Comparison of ENCODE assay signal across 19 cellular contexts in genomic region chr17:77502626-77503292, GRCh38.
A peak's percentile ranks its signal among the peaks of the same experiment; 100 is the strongest.
DNase-seq lines count a peak whose midpoint lies in the region; ATAC-seq and TF ChIP-seq lines count a peak whose summit lies in the region.
"Had no signal": no experiment of that assay in that cellular context is flagged by ENCODE, and none has a peak within 500 bp of the region (broad histone marks: within the 10 kb centered on the region; RNA-seq: fewer than 3 reads in every experiment).

No MANE protein-coding gene starts in this region.

- whole genome bisulfite sequencing in spleen, 5 donors: 87 to 92% (median 89%) methylated on average over 13 of the region's 13 CpGs

- H3K36me3 Mint-ChIP-seq in activated T-cell treated with anti-CD3 and anti-CD28 coated beads, Interleukin-2, amount 50 U/mL, for 24 hours (ENCODE audit: low read depth): peaks cover 44% of the 10 kb centered on the region
- H3K36me3 Mint-ChIP-seq in activated T-cell treated with anti-CD3 and anti-CD28 coated beads, Interleukin-2, amount 50 U/mL, for 72 hours (ENCODE audit: insufficient read depth in 2 of 2): peaks cover 0 to 9% of the 10 kb centered on the region in 2 donors
- H3K36me3 Mint-ChIP-seq in HFFc6 (ENCODE audit: low read depth) (peaks cover 10% of the 10 kb centered on the region), endothelial cell (ENCODE audit: low read depth, unreplicated experiment) (peaks cover 27% of the 10 kb centered on the region)

- H3K27me3 ChIP-seq in spleen (replicated peaks in 1 of 7): no peaks in the 10 kb centered on the region
- no peaks in the 10 kb centered on the region for H3K27me3 ChIP-seq in ascending aorta
- H3K27me3 ChIP-seq: adrenal gland had no signal

- no peaks in the 10 kb centered on the region for H3K27me3 Mint-ChIP-seq in activated T-cell treated with anti-CD3 and anti-CD28 coated beads, Interleukin-2, amount 50 U/mL, for 24 hours
- H3K27me3 Mint-ChIP-seq in activated T-cell treated with anti-CD3 and anti-CD28 coated beads, Interleukin-2, amount 50 U/mL, for 72 hours (ENCODE audit: low read depth): no peaks in the 10 kb centered on the region
- H3K27me3 Mint-ChIP-seq in HFFc6 (ENCODE audit: insufficient read depth): peaks cover 35% of the 10 kb centered on the region
- peaks cover 23% of the 10 kb centered on the region for H3K27me3 Mint-ChIP-seq in endothelial cell (ENCODE audit: unreplicated experiment)
- H3K27me3 Mint-ChIP-seq: effector memory CD8-positive, alpha-beta T cell had no signal

- DNase-seq in activated T-cell treated with anti-CD3 and anti-CD28 coated beads, Interleukin-2, amount 50 U/mL, for 24 hours: peak; percentile 31
- no peak for DNase-seq in activated T-cell treated with anti-CD3 and anti-CD28 coated beads, Interleukin-2, amount 50 U/mL, for 72 hours
- DNase-seq in HFFc6: no peak
- no peak for DNase-seq in endothelial cell (ENCODE audit: low spot score)
- peak; percentile 58 for DNase-seq in spleen
- DNase-seq in NCI-H2196 treated with DMSO at 0.1 percent for 48 hours (lab: John Stamatoyannopoulos, UW; ENCODE audit: unreplicated experiment): no peak
- no peak for DNase-seq in ascending aorta (ENCODE audit: low spot score in 2 of 2)
- no peak for DNase-seq in KBM-7
- DNase-seq: activated CD8-positive, alpha-beta memory T cell treated with anti-CD3 and anti-CD28 coated beads, Interleukin-2, amount 50 U/mL, for 4 hours; effector memory CD8-positive, alpha-beta T cell; kidney glomerular epithelial cell; mesendoderm; NCI-H187; NCI-H446; NK-92 treated with Interleukin-12 subunit alpha and Interleukin-12 subunit beta, amount 100 ng/mL, for 24 hours had no signal

- in situ Hi-C loops in KBM-7 (cut with MboI; ENCODE audit: low pct_unique_long_range_greater_than_20kb, low sequenced_read_pairs): no loop called here

- TF ChIP-seq CTCF in HFFc6 (IDR thresholded peaks at IDR 0.05): no peak
- TF ChIP-seq CTCF in endothelial cell (IDR thresholded peaks at IDR 0.05; ENCODE audit: unreplicated experiment): no peak
- TF ChIP-seq CTCF in spleen (IDR thresholded peaks at IDR 0.05 in 8 of 11, conservative IDR thresholded peaks at IDR 0.05 in 3 of 11): no peak
- no peak for TF ChIP-seq CTCF in ascending aorta (IDR thresholded peaks at IDR 0.05)

- no peaks in the 10 kb centered on the region for H3K9me3 Mint-ChIP-seq in activated T-cell treated with anti-CD3 and anti-CD28 coated beads, Interleukin-2, amount 50 U/mL, for 24 hours
- no peaks in the 10 kb centered on the region for H3K9me3 Mint-ChIP-seq in activated T-cell treated with anti-CD3 and anti-CD28 coated beads, Interleukin-2, amount 50 U/mL, for 72 hours
- H3K9me3 Mint-ChIP-seq in HFFc6 (no peaks in the 10 kb centered on the region), endothelial cell (ENCODE audit: unreplicated experiment) (no peaks in the 10 kb centered on the region)
- H3K9me3 Mint-ChIP-seq: effector memory CD8-positive, alpha-beta T cell; neural crest cell; T-helper 1 cell treated with Interleukin-12 subunit alpha and Interleukin-12 subunit beta and Interleukin-4 antibody, amounts not matched to agents 30 μg/mL and 1 μg/mL, for 36 hours had no signal

- H3K27ac Mint-ChIP-seq in activated T-cell treated with anti-CD3 and anti-CD28 coated beads, Interleukin-2, amount 50 U/mL, for 24 hours: peak overlapping the region; percentile 47
- no peak overlapping the region for H3K27ac Mint-ChIP-seq in activated T-cell treated with anti-CD3 and anti-CD28 coated beads, Interleukin-2, amount 50 U/mL, for 72 hours
- H3K27ac Mint-ChIP-seq in HFFc6 (no peak overlapping the region), endothelial cell (ENCODE audit: unreplicated experiment) (no peak overlapping the region)

- TF ChIP-seq POLR2A in spleen (IDR thresholded peaks at IDR 0.05): no peak

- no peaks in the 10 kb centered on the region for H3K4me1 ChIP-seq in spleen
- H3K4me1 ChIP-seq in ascending aorta: no peaks in the 10 kb centered on the region
- H3K4me1 ChIP-seq: adrenal gland had no signal

- H3K4me3 ChIP-seq in spleen: no peak overlapping the region
- no peak overlapping the region for H3K4me3 ChIP-seq in ascending aorta
- H3K4me3 ChIP-seq: adrenal gland had no signal

- ATAC-seq in activated T-cell treated with anti-CD3 and anti-CD28 coated beads, Interleukin-2, amount 50 U/mL, for 72 hours (replicated peaks in 1 of 2): no peak
- ATAC-seq: activated CD4-positive, CD25-positive, alpha-beta regulatory T cell treated with anti-CD3 and anti-CD28 coated beads, Interleukin-2, amount 50 U/mL, for 24 hours; effector memory CD8-positive, alpha-beta T cell had no signal

- H3K27ac ChIP-seq in spleen: no peak overlapping the region
- H3K27ac ChIP-seq in ascending aorta: no peak overlapping the region
- H3K27ac ChIP-seq: adrenal gland had no signal

- H3K9me3 ChIP-seq in spleen: no peaks in the 10 kb centered on the region
- no peaks in the 10 kb centered on the region for H3K9me3 ChIP-seq in ascending aorta
- H3K9me3 ChIP-seq: adrenal gland had no signal

- intact Hi-C loops in spleen (cut with DNase I; ENCODE audit: low total_unique reads) (no loop called here), ascending aorta (cut with DNase I) (no loop called here)

- H3K36me3 ChIP-seq in spleen (peaks cover 0 to 48% (median 37%) of the 10 kb centered on the region in 6 donors), ascending aorta (peaks cover 0 to 15% of the 10 kb centered on the region in 2 donors)

- H3K4me1 Mint-ChIP-seq in activated T-cell treated with anti-CD3 and anti-CD28 coated beads, Interleukin-2, amount 50 U/mL, for 24 hours (ENCODE audit: low read depth): no peaks in the 10 kb centered on the region
- no peaks in the 10 kb centered on the region for H3K4me1 Mint-ChIP-seq in activated T-cell treated with anti-CD3 and anti-CD28 coated beads, Interleukin-2, amount 50 U/mL, for 72 hours (ENCODE audit: low read depth)
- H3K4me1 Mint-ChIP-seq in HFFc6 (ENCODE audit: low read depth) (no peaks in the 10 kb centered on the region), endothelial cell (ENCODE audit: unreplicated experiment) (peaks cover 8% of the 10 kb centered on the region)
- H3K4me1 Mint-ChIP-seq: neural crest cell had no signal

- H3K4me3 Mint-ChIP-seq in activated T-cell treated with anti-CD3 and anti-CD28 coated beads, Interleukin-2, amount 50 U/mL, for 24 hours: no peak overlapping the region
- H3K4me3 Mint-ChIP-seq in activated T-cell treated with anti-CD3 and anti-CD28 coated beads, Interleukin-2, amount 50 U/mL, for 72 hours: no peak overlapping the region
- H3K4me3 Mint-ChIP-seq in HFFc6 (peak overlapping the region; percentile 33; the same call in 1 of the 2 replicates), endothelial cell (ENCODE audit: unreplicated experiment) (peak overlapping the region; percentile 31)
- H3K4me3 Mint-ChIP-seq: effector memory CD8-positive, alpha-beta T cell; neural crest cell; T-helper 1 cell treated with Interleukin-12 subunit alpha and Interleukin-12 subunit beta and Interleukin-4 antibody, amounts not matched to agents 30 μg/mL and 1 μg/mL, for 36 hours had no signal

Comparison
In these comparisons a context has a peak if more than half of its experiments do, and no peak if none do; other contexts are left out.
1. DNase-seq: peak in activated T-cell treated with anti-CD3 and anti-CD28 coated beads, Interleukin-2, amount 50 U/mL, for 24 hours (single experiment) and spleen (single experiment); none in activated T-cell treated with anti-CD3 and anti-CD28 coated beads, Interleukin-2, amount 50 U/mL, for 72 hours (0 of 2), HFFc6 (single experiment), endothelial cell (single experiment), NCI-H2196 treated with DMSO at 0.1 percent for 48 hours (single experiment), ascending aorta (0 of 2) and KBM-7 (single experiment).
2. H3K4me3 Mint-ChIP-seq: peak in HFFc6 (single experiment) and endothelial cell (single experiment); none in activated T-cell treated with anti-CD3 and anti-CD28 coated beads, Interleukin-2, amount 50 U/mL, for 24 hours (single experiment) and activated T-cell treated with anti-CD3 and anti-CD28 coated beads, Interleukin-2, amount 50 U/mL, for 72 hours (0 of 2).